ENCODE assay signal across 14 cellular contexts in the genomic region with DNA sequence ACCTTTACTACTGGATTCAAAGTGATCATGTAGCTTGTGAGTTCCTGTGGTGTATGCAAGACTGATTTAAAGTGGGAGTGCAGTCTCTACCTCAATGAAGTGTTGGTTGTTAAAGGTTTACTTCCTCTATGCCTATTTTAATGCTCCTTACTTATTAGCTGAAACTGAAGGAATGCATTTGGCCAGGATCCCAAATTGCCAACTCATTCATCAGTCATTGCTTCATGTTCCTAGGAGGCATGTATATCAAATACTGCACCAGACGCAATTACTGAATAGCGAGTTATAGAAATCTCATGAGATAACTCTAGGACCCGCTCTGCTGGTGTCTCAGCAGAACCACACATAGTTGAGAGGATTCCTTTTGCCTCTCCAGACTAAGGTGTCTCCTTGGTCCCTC.
DNase-seq lines count a peak whose midpoint lies in the region; ATAC-seq, FAIRE-seq and TF ChIP-seq lines count a peak whose summit lies in the region.
"Had no signal": no experiment of that assay in that cellular context is flagged by ENCODE, and none has a peak within 500 bp of the region (broad histone marks: within the 10 kb centered on the region; RNA-seq: fewer than 3 reads in every experiment).

No MANE protein-coding gene starts in this region.

- H3K27ac ChIP-seq in SJSA1 (no peak overlapping the region), body of pancreas (no peak overlapping the region)
- H3K27ac ChIP-seq in CD8-positive, alpha-beta T cell (ENCODE audit: low read depth, low read length), result no peak overlapping the region

- CTCF ChIA-PET in CD8-positive, alpha-beta T cell (lab: Charles Lee), result no interaction called here

- POLR2A ChIA-PET in CD8-positive, alpha-beta T cell (lab: Charles Lee), result no interaction called here

- H3K4me1 Mint-ChIP-seq in CD8-positive, alpha-beta T cell (ENCODE audit: low read depth), result no peaks in the 10 kb centered on the region
- peaks cover 3 to 15% of the 10 kb centered on the region in 2 donors for H3K4me1 Mint-ChIP-seq in stimulated activated naive B cell treated with anti-CD40 and anti-IgM and Interleukin-4, amounts not matched to agents 10 μg/mL and 1 μg/mL and 100 μg/mL, for 72 hours

- no peaks in the 10 kb centered on the region for H3K27me3 Mint-ChIP-seq in CD8-positive, alpha-beta T cell (ENCODE audit: low read depth)
- peaks cover 0 to 4% of the 10 kb centered on the region in 2 donors for H3K27me3 Mint-ChIP-seq in stimulated activated naive B cell treated with anti-CD40 and anti-IgM and Interleukin-4, amounts not matched to agents 10 μg/mL and 1 μg/mL and 100 μg/mL, for 72 hours

- H3K4me3 ChIP-seq in SJSA1 (no peak overlapping the region), retinal pigment epithelial cell (ENCODE audit: low read length) (no peak overlapping the region), body of pancreas (no peak overlapping the region)
- no peak overlapping the region for H3K4me3 ChIP-seq in CD8-positive, alpha-beta T cell (ENCODE audit: low read depth, low read length)

- no peaks in the 10 kb centered on the region for H3K36me3 Mint-ChIP-seq in CD8-positive, alpha-beta T cell
- no peaks in the 10 kb centered on the region for H3K36me3 Mint-ChIP-seq in stimulated activated naive B cell treated with anti-CD40 and anti-IgM and Interleukin-4, amounts not matched to agents 10 μg/mL and 1 μg/mL and 100 μg/mL, for 72 hours

- no peak for TF ChIP-seq POLR2A in H54 (IDR thresholded peaks at IDR 0.05; ENCODE audit: low read depth, low read length)
- TF ChIP-seq POLR2A in body of pancreas (IDR thresholded peaks at IDR 0.05), result no peak

- H3K4me3 Mint-ChIP-seq in CD8-positive, alpha-beta T cell, result no peak overlapping the region
- no peak overlapping the region for H3K4me3 Mint-ChIP-seq in stimulated activated naive B cell treated with anti-CD40 and anti-IgM and Interleukin-4, amounts not matched to agents 10 μg/mL and 1 μg/mL and 100 μg/mL, for 72 hours
- H3K4me3 Mint-ChIP-seq: T-helper 2 cell treated with Interferon-gamma antibody and Interleukin-4, amounts not matched to agents 5 μg/mL and 100 μg/mL, for 36 hours had no signal

- DNase-seq in H54 (ENCODE audit: insufficient read length, low spot score) (peak; percentile 24), SJSA1 (ENCODE audit: low read depth in 1 of 2, low spot score in 2 of 2) (peak; percentile 52 to 70), retinal pigment epithelial cell (ENCODE audit: low read depth) (peak; percentile 98), body of pancreas (no peak)
- no peak for DNase-seq in CD8-positive, alpha-beta T cell
- DNase-seq in stimulated activated naive B cell treated with anti-CD40 and anti-IgM and Interleukin-4, amounts not matched to agents 10 μg/mL and 1 μg/mL and 100 μg/mL, for 72 hours, result no peak
- DNase-seq: activated CD8-positive, alpha-beta memory T cell treated with anti-CD3 and anti-CD28 coated beads, Interleukin-2, amount 50 U/mL, for 48 hours; central memory CD4-positive, alpha-beta T cell; DMS79 treated with DMSO at 0.1 percent for 48 hours; hypothalamus; stimulated activated naive CD4-positive, alpha-beta T cell had no signal

- FAIRE-seq in H54 (lab: Jason Lieb, UNC), result no peak

- H3K9me3 ChIP-seq in SJSA1 (replicated peaks) (no peaks in the 10 kb centered on the region), body of pancreas (no peaks in the 10 kb centered on the region)
- no peaks in the 10 kb centered on the region for H3K9me3 ChIP-seq in CD8-positive, alpha-beta T cell (ENCODE audit: low read length)

- peak; percentile 76 for ATAC-seq in esophagus mucosa
- ATAC-seq in body of pancreas, result no peak
- ATAC-seq in CD8-positive, alpha-beta T cell, result no peak
- ATAC-seq in stimulated activated naive B cell treated with anti-CD40 and anti-IgM and Interleukin-4, amounts not matched to agents 10 μg/mL and 1 μg/mL and 100 μg/mL, for 72 hours (replicated peaks), result no peak
- ATAC-seq in GM19455 (IDR thresholded peaks at IDR 0.05; ENCODE audit: unreplicated experiment), result no peak

- H3K4me1 ChIP-seq in SJSA1 (replicated peaks) (peaks cover 17% of the 10 kb centered on the region), body of pancreas (no peaks in the 10 kb centered on the region)
- no peaks in the 10 kb centered on the region for H3K4me1 ChIP-seq in CD8-positive, alpha-beta T cell (ENCODE audit: insufficient read depth, low read length)

- H3K27me3 ChIP-seq in SJSA1 (replicated peaks) (no peaks in the 10 kb centered on the region), body of pancreas (no peaks in the 10 kb centered on the region)
- no peaks in the 10 kb centered on the region for H3K27me3 ChIP-seq in CD8-positive, alpha-beta T cell (ENCODE audit: insufficient read depth, low read length)

- no peaks in the 10 kb centered on the region for H3K9me3 Mint-ChIP-seq in CD8-positive, alpha-beta T cell
- no peaks in the 10 kb centered on the region for H3K9me3 Mint-ChIP-seq in stimulated activated naive B cell treated with anti-CD40 and anti-IgM and Interleukin-4, amounts not matched to agents 10 μg/mL and 1 μg/mL and 100 μg/mL, for 72 hours
- H3K9me3 Mint-ChIP-seq: T-helper 2 cell treated with Interferon-gamma antibody and Interleukin-4, amounts not matched to agents 5 μg/mL and 100 μg/mL, for 36 hours had no signal

- peak; percentile 31 for TF ChIP-seq CTCF in retinal pigment epithelial cell (conservative IDR thresholded peaks at IDR 0.05; ENCODE audit: low read depth, low read length)
- TF ChIP-seq CTCF in body of pancreas (IDR thresholded peaks at IDR 0.05), result no peak
- no peak for TF ChIP-seq CTCF in CD8-positive, alpha-beta T cell (IDR thresholded peaks at IDR 0.05)

- intact Hi-C loops in body of pancreas (cut with DNase I), result no loop called here
- intact Hi-C loops in CD8-positive, alpha-beta T cell (cut with DNase I, micrococcal nuclease), result no loop called here

- no peaks in the 10 kb centered on the region for H3K36me3 ChIP-seq in SJSA1
- no peaks in the 10 kb centered on the region for H3K36me3 ChIP-seq in body of pancreas (replicated peaks in 1 of 2; ENCODE audit: insufficient read depth in 1 of 2, low read depth in 2 of 2)
- no peaks in the 10 kb centered on the region for H3K36me3 ChIP-seq in CD8-positive, alpha-beta T cell (ENCODE audit: insufficient read depth, low read length)

- H3K27ac Mint-ChIP-seq in CD8-positive, alpha-beta T cell, result no peak overlapping the region
- no peak overlapping the region for H3K27ac Mint-ChIP-seq in stimulated activated naive B cell treated with anti-CD40 and anti-IgM and Interleukin-4, amounts not matched to agents 10 μg/mL and 1 μg/mL and 100 μg/mL, for 72 hours
- H3K27ac Mint-ChIP-seq: T-helper 2 cell treated with Interferon-gamma antibody and Interleukin-4, amounts not matched to agents 5 μg/mL and 100 μg/mL, for 36 hours had no signal

- WGBS in body of pancreas, 2 donors, result 72 to 88% methylated on average over 3 of the region's 3 CpGs

Comparison
In these comparisons a context has a peak if more than half of its experiments do, and no peak if none do; other contexts are left out.
1. DNase-seq: peak in H54 (single experiment), SJSA1 (2 of 2) and retinal pigment epithelial cell (single experiment); none in body of pancreas (0 of 4), CD8-positive, alpha-beta T cell (0 of 7) and stimulated activated naive B cell treated with anti-CD40 and anti-IgM and Interleukin-4, amounts not matched to agents 10 μg/mL and 1 μg/mL and 100 μg/mL, for 72 hours (single experiment).